Comparison of ENCODE assay signal across 8 cellular contexts in the genomic region with DNA sequence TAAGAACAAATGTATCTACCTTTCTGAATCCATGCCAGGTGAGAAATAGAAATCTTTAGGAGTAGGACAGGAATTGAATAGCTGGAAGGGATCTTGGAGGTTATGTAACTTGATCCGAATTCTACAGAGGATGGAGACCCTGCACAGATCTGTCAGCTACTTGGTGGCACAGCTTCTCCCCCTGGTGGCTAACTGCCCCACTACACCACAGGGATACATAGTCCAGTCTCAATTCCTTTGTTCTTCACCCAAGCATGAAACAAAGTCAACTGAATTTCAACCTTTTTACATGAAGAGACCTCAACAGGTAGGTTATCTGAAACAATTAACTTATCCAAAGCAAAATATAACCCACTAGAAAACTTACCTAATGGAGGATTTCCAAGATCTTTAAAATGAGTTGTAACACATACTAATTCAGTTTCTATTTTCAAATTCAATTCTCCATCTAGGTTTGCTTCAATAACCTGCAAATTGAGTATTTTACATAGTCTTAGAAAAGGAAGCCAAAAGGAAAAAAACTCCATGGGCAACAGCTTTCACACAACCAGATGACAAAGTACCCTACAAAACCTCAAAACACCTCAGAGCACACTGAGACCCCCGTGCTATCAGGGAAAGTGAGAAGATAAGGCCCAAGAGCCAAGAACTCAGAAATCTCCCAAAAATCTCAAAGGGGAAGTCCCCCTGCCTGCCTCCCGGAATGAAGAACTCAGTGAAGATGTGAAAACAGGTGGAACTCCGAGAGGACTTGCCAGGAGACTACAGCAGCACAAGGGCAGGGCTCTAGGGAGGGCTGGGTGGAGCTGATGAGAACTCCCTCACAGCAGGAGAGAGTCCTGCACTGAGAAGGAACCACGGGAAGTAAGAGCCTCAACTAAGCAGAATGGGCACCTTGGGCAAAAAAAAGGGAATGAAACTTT. TPM values are rescaled to one million over a fixed set of nuclear protein-coding genes. Genes with fewer than 3 reads are reported as not detected.
DNase-seq lines count a peak whose midpoint lies in the region; ATAC-seq lines count a peak whose summit lies in the region.

No MANE protein-coding gene starts in this region.

- no peaks in the 10 kb centered on the region for H3K27me3 Mint-ChIP-seq in activated CD4-positive, alpha-beta T cell treated with anti-CD3 and anti-CD28 coated beads, Interleukin-2, amount 10 ng/mL, durations not matched to agents 24 days and 14 days
- no peaks in the 10 kb centered on the region for H3K27me3 Mint-ChIP-seq in stimulated activated naive B cell treated with anti-CD40 and anti-IgM and Interleukin-4, amounts not matched to agents 10 μg/mL and 1 μg/mL and 100 μg/mL, for 72 hours

- intact Hi-C loops in Right ventricle myocardium inferior (cut with DNase I) (loop anchor here (1.0 kb wide), 1 partner anchor 24 kb away; no protein-coding TSS in a partner anchor), cardiac septum (cut with DNase I) (loop anchor here (2.0 kb wide), 1 partner anchor 24 kb away; no protein-coding TSS in a partner anchor)
- intact Hi-C loops in activated CD4-positive, alpha-beta T cell treated with anti-CD3 and anti-CD28 coated beads, Interleukin-2, amount 10 ng/mL, durations not matched to agents 24 days and 14 days (cut with micrococcal nuclease): no loop called here

- no peaks in the 10 kb centered on the region for H3K9me3 Mint-ChIP-seq in activated CD4-positive, alpha-beta T cell treated with anti-CD3 and anti-CD28 coated beads, Interleukin-2, amount 10 ng/mL, durations not matched to agents 24 days and 14 days
- no peaks in the 10 kb centered on the region for H3K9me3 Mint-ChIP-seq in stimulated activated naive B cell treated with anti-CD40 and anti-IgM and Interleukin-4, amounts not matched to agents 10 μg/mL and 1 μg/mL and 100 μg/mL, for 72 hours

- peaks cover 70% of the 10 kb centered on the region for H3K36me3 Mint-ChIP-seq in activated CD4-positive, alpha-beta T cell treated with anti-CD3 and anti-CD28 coated beads, Interleukin-2, amount 10 ng/mL, durations not matched to agents 24 days and 14 days (ENCODE audit: low read depth)
- peaks cover 66 to 76% of the 10 kb centered on the region in 2 donors for H3K36me3 Mint-ChIP-seq in stimulated activated naive B cell treated with anti-CD40 and anti-IgM and Interleukin-4, amounts not matched to agents 10 μg/mL and 1 μg/mL and 100 μg/mL, for 72 hours

- H3K27ac Mint-ChIP-seq in activated CD4-positive, alpha-beta T cell treated with anti-CD3 and anti-CD28 coated beads, Interleukin-2, amount 10 ng/mL, durations not matched to agents 24 days and 14 days: peak overlapping the region; percentile 19
- H3K27ac Mint-ChIP-seq in stimulated activated naive B cell treated with anti-CD40 and anti-IgM and Interleukin-4, amounts not matched to agents 10 μg/mL and 1 μg/mL and 100 μg/mL, for 72 hours: peak overlapping the region; percentile 31

- H3K4me3 Mint-ChIP-seq in activated CD4-positive, alpha-beta T cell treated with anti-CD3 and anti-CD28 coated beads, Interleukin-2, amount 10 ng/mL, durations not matched to agents 24 days and 14 days: no peak overlapping the region
- H3K4me3 Mint-ChIP-seq in stimulated activated naive B cell treated with anti-CD40 and anti-IgM and Interleukin-4, amounts not matched to agents 10 μg/mL and 1 μg/mL and 100 μg/mL, for 72 hours: peak overlapping the region in 1 of 2 donors; percentile 12

- ATAC-seq in Right ventricle myocardium inferior (no peak), HG02870 (IDR thresholded peaks at IDR 0.05; ENCODE audit: unreplicated experiment) (peak; percentile 77)
- peak; percentile 69 for ATAC-seq in stimulated activated naive B cell treated with anti-CD40 and anti-IgM and Interleukin-4, amounts not matched to agents 10 μg/mL and 1 μg/mL and 100 μg/mL, for 72 hours (replicated peaks)

- DNase-seq in Right ventricle myocardium inferior (ENCODE audit: missing footprints) (peak; percentile 66), cardiac septum (ENCODE audit: low spot score) (no peak), NCI-H2171 (lab: John Stamatoyannopoulos, UW) (peak; percentile 58), dermis microvascular lymphatic vessel endothelial cell (ENCODE audit: low read depth in 2 of 2) (peak; percentile 61 to 86), medulla oblongata (ENCODE audit: extremely low spot score) (peak; percentile 68)
- peak; percentile 84 for DNase-seq in activated CD4-positive, alpha-beta T cell treated with anti-CD3 and anti-CD28 coated beads, Interleukin-2, amount 10 ng/mL, durations not matched to agents 24 days and 14 days
- peak; percentile 31 for DNase-seq in stimulated activated naive B cell treated with anti-CD40 and anti-IgM and Interleukin-4, amounts not matched to agents 10 μg/mL and 1 μg/mL and 100 μg/mL, for 72 hours

- peaks cover 15% of the 10 kb centered on the region for H3K4me1 Mint-ChIP-seq in activated CD4-positive, alpha-beta T cell treated with anti-CD3 and anti-CD28 coated beads, Interleukin-2, amount 10 ng/mL, durations not matched to agents 24 days and 14 days
- peaks cover 33 to 42% of the 10 kb centered on the region in 2 donors for H3K4me1 Mint-ChIP-seq in stimulated activated naive B cell treated with anti-CD40 and anti-IgM and Interleukin-4, amounts not matched to agents 10 μg/mL and 1 μg/mL and 100 μg/mL, for 72 hours

RNA-seq across cellular contexts. Expression of a gene that starts 10.3 kb away (rescaled TPM):
- total RNA-seq in Right ventricle myocardium inferior (29.6 TPM), cardiac septum (24.1 TPM), dermis microvascular lymphatic vessel endothelial cell (8.3 and 8.9 TPM in 2 replicates)
- total RNA-seq in activated CD4-positive, alpha-beta T cell treated with anti-CD3 and anti-CD28 coated beads, Interleukin-2, amount 10 ng/mL, durations not matched to agents 24 days and 14 days: 32.3 and 35.9 TPM in 2 replicates

RNA-seq across cellular contexts. Expression of a gene that starts 20.8 kb away (rescaled TPM):
- 1.3 TPM for total RNA-seq in Right ventricle myocardium inferior
- total RNA-seq in cardiac septum: 2.5 TPM
- total RNA-seq in activated CD4-positive, alpha-beta T cell treated with anti-CD3 and anti-CD28 coated beads, Interleukin-2, amount 10 ng/mL, durations not matched to agents 24 days and 14 days: 0.05 and 0.12 TPM in 2 replicates
- 0.77 and 1.6 TPM in 2 replicates for total RNA-seq in dermis microvascular lymphatic vessel endothelial cell

RNA-seq across cellular contexts. Expression of a gene that starts 59.8 kb away (rescaled TPM):
- total RNA-seq in Right ventricle myocardium inferior: not detected
- total RNA-seq in cardiac septum: not detected
- total RNA-seq in activated CD4-positive, alpha-beta T cell treated with anti-CD3 and anti-CD28 coated beads, Interleukin-2, amount 10 ng/mL, durations not matched to agents 24 days and 14 days: not detected in 2 replicates
- total RNA-seq in dermis microvascular lymphatic vessel endothelial cell: not detected in 2 replicates
